20 cellular contexts compared by ENCODE assay signal in the genomic region with DNA sequence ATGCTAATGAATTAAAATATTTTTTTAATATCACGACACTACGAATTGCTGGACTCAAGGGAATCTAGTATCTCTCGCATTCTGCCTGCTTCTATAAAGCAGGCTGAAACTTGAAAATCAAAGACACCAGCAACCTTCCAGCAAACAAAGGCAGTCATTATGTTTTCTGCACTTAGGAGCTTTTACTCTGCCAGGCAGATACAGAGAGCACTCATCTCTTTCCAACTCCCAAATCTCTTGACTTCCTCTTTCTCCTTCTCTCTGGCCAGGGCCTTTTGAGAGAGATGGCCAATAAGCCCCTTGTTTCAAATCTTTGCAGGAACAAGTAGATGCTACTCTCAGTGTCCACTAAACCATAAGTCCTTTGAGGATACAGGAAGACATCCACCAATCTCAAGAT.
"Had no signal": no experiment of that assay in that cellular context is flagged by ENCODE, and none has a peak within 500 bp of the region (broad histone marks: within the 10 kb centered on the region; RNA-seq: fewer than 3 reads in every experiment).

No MANE protein-coding gene starts in this region.

- ATAC-seq: activated CD4-positive, alpha-beta T cell treated with anti-CD3 and anti-CD28 coated beads for 36 hours; activated naive CD4-positive, alpha-beta T cell treated with anti-CD3 and anti-CD28 coated beads, Interleukin-2, amount 50 U/mL, for 72 hours; left colon; lower lobe of right lung; stimulated activated effector memory CD8-positive, alpha-beta T cell treated with anti-CD3 and anti-CD28 coated beads, Interleukin-12 subunit alpha, Interleukin-12 subunit beta, amount 100 ng/mL, for 72 hours; upper lobe of right lung; WTC11 had no signal

- H3K36me3 Mint-ChIP-seq: activated naive CD4-positive, alpha-beta T cell treated with anti-CD3 and anti-CD28 coated beads, Interleukin-2, amount 50 U/mL, for 72 hours; mesothelial cell of epicardium; stimulated activated effector memory CD8-positive, alpha-beta T cell treated with anti-CD3 and anti-CD28 coated beads, Interleukin-12 subunit alpha, Interleukin-12 subunit beta, amount 100 ng/mL, for 72 hours; WTC11 had no signal

- H3K9me3 Mint-ChIP-seq: activated naive CD4-positive, alpha-beta T cell treated with anti-CD3 and anti-CD28 coated beads, Interleukin-2, amount 50 U/mL, for 72 hours; nephron; stimulated activated effector memory CD8-positive, alpha-beta T cell treated with anti-CD3 and anti-CD28 coated beads, Interleukin-12 subunit alpha, Interleukin-12 subunit beta, amount 100 ng/mL, for 72 hours had no signal

- H3K4me3 Mint-ChIP-seq: activated CD4-positive, alpha-beta T cell treated with anti-CD3 and anti-CD28 coated beads for 36 hours; activated T-helper 1 cell treated with anti-CD3 and anti-CD28 coated beads, Interleukin-12 subunit alpha, Interleukin-12 subunit beta, Interleukin-2, Interleukin-4 antibody, amounts not matched to agents 30 ng/mL and 10 ng/mL and 1 ng/mL, durations not matched to agents 14 hours and 24 hours and 36 hours; dendritic cell treated with granulocyte-macrophage colony-stimulating factor and Interleukin-4, amounts not matched to agents 40 ng/mL and 50 ng/mL, for 4 days; mesothelial cell of epicardium; nephron; stimulated activated effector memory CD8-positive, alpha-beta T cell treated with anti-CD3 and anti-CD28 coated beads, Interleukin-12 subunit alpha, Interleukin-12 subunit beta, amount 100 ng/mL, for 72 hours; WTC11 had no signal

- H3K27ac Mint-ChIP-seq: activated CD4-positive, alpha-beta T cell treated with anti-CD3 and anti-CD28 coated beads for 36 hours; activated naive CD4-positive, alpha-beta T cell treated with anti-CD3 and anti-CD28 coated beads, Interleukin-2, amount 50 U/mL, for 72 hours; activated T-helper 1 cell treated with anti-CD3 and anti-CD28 coated beads, Interleukin-12 subunit alpha, Interleukin-12 subunit beta, Interleukin-2, Interleukin-4 antibody, amounts not matched to agents 30 ng/mL and 10 ng/mL and 1 ng/mL, durations not matched to agents 14 hours and 24 hours and 36 hours; dendritic cell treated with granulocyte-macrophage colony-stimulating factor and Interleukin-4, amounts not matched to agents 40 ng/mL and 50 ng/mL, for 4 days; mesothelial cell of epicardium; nephron; stimulated activated effector memory CD8-positive, alpha-beta T cell treated with anti-CD3 and anti-CD28 coated beads, Interleukin-12 subunit alpha, Interleukin-12 subunit beta, amount 100 ng/mL, for 72 hours; WTC11 had no signal

- DNase-seq: activated CD4-positive, alpha-beta T cell treated with anti-CD3 and anti-CD28 coated beads for 36 hours; activated CD4-positive, alpha-beta T cell treated with anti-CD3 and anti-CD28 coated beads, Interleukin-2, amount 50 U/mL, for 48 hours; activated gamma-delta T cell treated with Interleukin-2 at 50 U/mL for 16 hours; activated T-cell treated with anti-CD3 and anti-CD28 coated beads for 4 hours; adrenal gland; effector CD8-positive, alpha-beta T cell; esophagus squamous epithelium; left colon; lower lobe of right lung; ovary; sigmoid colon; stimulated activated CD4-positive, alpha-beta T cell treated with anti-CD3 and anti-CD28 coated beads, Interleukin-4, amount 100 ng/mL, for 24 hours; upper lobe of right lung had no signal
